1 cellular context compared by ENCODE assay signal in genomic region chr22:21952586-21953571, GRCh38.
TF ChIP-seq lines count a peak whose summit lies in the region.

PPM1F (minus strand) TSS chr22:21952848; CDS start chr22:21946048, 6,800 bp downstream.

TF ChIP-seq in K562, 482 proteins besides CTCF, POLR2A, EP300 and RAD21 (continued from another document and continues in another):
- TF ChIP-seq CHD7 (IDR thresholded peaks at IDR 0.05; ENCODE audit: low read depth, low read length) (peak; percentile 10), ZNF165 (CRISPR knock-in tag; IDR thresholded peaks at IDR 0.05; ENCODE audit: borderline replicate concordance) (no peak), CREB3 (tag; conservative IDR thresholded peaks at IDR 0.05; ENCODE audit: low read depth) (no peak), PHB2 (IDR thresholded peaks at IDR 0.05; ENCODE audit: low read depth) (no peak), KDM5B (IDR thresholded peaks at IDR 0.05; ENCODE audit: insufficient replicate concordance, low read depth, low read length) (peak; percentile 95), ILK (tag; IDR thresholded peaks at IDR 0.05; ENCODE audit: borderline replicate concordance, low read depth) (no peak), POLR2G (IDR thresholded peaks at IDR 0.05; ENCODE audit: low read depth, low read length) (no peak), RNF219 (CRISPR knock-in tag; IDR thresholded peaks at IDR 0.05) (no peak), CHD1 (IDR thresholded peaks at IDR 0.05; ENCODE audit: low read length) (peak; percentile 56), SMAD1 (IDR thresholded peaks at IDR 0.05; ENCODE audit: low read depth, low read length, partially characterized antibody) (peak; percentile 58), WHSC1 (IDR thresholded peaks at IDR 0.05; ENCODE audit: low read length) (peak; percentile 97), JUNB (CRISPR knock-in tag; conservative IDR thresholded peaks at IDR 0.05) (no peak), ZFP1 (CRISPR knock-in tag; IDR thresholded peaks at IDR 0.05) (no peak), HMGXB4 (CRISPR knock-in tag; IDR thresholded peaks at IDR 0.05) (peak; percentile 98), PBX2 (CRISPR knock-in tag; IDR thresholded peaks at IDR 0.05; ENCODE audit: low read depth) (no peak), PBX2 (tag; conservative IDR thresholded peaks at IDR 0.05; ENCODE audit: low read depth) (no peak), TAL1 (IDR thresholded peaks at IDR 0.05) (no peak), TBL1XR1 (IDR thresholded peaks at IDR 0.05; ENCODE audit: low read length in 2 of 2) (peak; percentile 67 to 97), RBBP5 (IDR thresholded peaks at IDR 0.05; ENCODE audit: borderline replicate concordance, insufficient read depth, low read length, poor library complexity, severe bottlenecking) (peak; percentile 97), SAP30 (IDR thresholded peaks at IDR 0.05; ENCODE audit: borderline replicate concordance, insufficient read depth, low read depth, low read length, poor library complexity, severe bottlenecking) (peak; percentile 99), RBM34 (IDR thresholded peaks at IDR 0.05; ENCODE audit: borderline replicate concordance, insufficient read depth, low read length) (no peak), MBD1 (CRISPR knock-in tag; IDR thresholded peaks at IDR 0.05) (no peak), BRCA1 (IDR thresholded peaks at IDR 0.05) (no peak), BRCA1 (CRISPR knock-in tag; IDR thresholded peaks at IDR 0.05) (no peak), TCF7 (IDR thresholded peaks at IDR 0.05; ENCODE audit: borderline replicate concordance) (no peak), POU5F1 (IDR thresholded peaks at IDR 0.05; ENCODE audit: borderline replicate concordance, low read depth, low read length, partially characterized antibody) (peak; percentile 90), MYC (IDR thresholded peaks at IDR 0.05; ENCODE audit: low read depth, low read length) (peak; percentile 87), MYC (CRISPR knock-in tag; IDR thresholded peaks at IDR 0.05; ENCODE audit: borderline replicate concordance, low read depth) (no peak), ZC3H11A (IDR thresholded peaks at IDR 0.05; ENCODE audit: low read depth, low read length) (peak; percentile 95), ATF3 (IDR thresholded peaks at IDR 0.05) (no peak), ATF3 (CRISPR knock-in tag; conservative IDR thresholded peaks at IDR 0.05) (peak; percentile 89), ZNF707 (CRISPR knock-in tag; conservative IDR thresholded peaks at IDR 0.05) (no peak), HDAC8 (tag; IDR thresholded peaks at IDR 0.05) (peak; percentile 95), ZNF384 (IDR thresholded peaks at IDR 0.05; ENCODE audit: low read depth, low read length) (peak; percentile 69), SAFB2 (IDR thresholded peaks at IDR 0.05; ENCODE audit: borderline replicate concordance, low read depth, low read length, severe bottlenecking) (no peak)
